22 cellular contexts compared by ENCODE assay signal in genomic region chr2:213544940-213545339, GRCh38.
"Had no signal": no experiment of that assay in that cellular context is flagged by ENCODE, and none has a peak within 500 bp of the region (broad histone marks: within the 10 kb centered on the region; RNA-seq: fewer than 3 reads in every experiment).

No MANE protein-coding gene starts in this region.

- H3K36me3 ChIP-seq: MG63 had no signal

- H3K4me3 ChIP-seq: MG63, PC-9 had no signal

- H3K27ac ChIP-seq: PC-9 had no signal

- ATAC-seq: activated CD8-positive, alpha-beta T cell treated with anti-CD3 and anti-CD28 coated beads, Interleukin-2, amount 10 ng/mL, durations not matched to agents 7 days and 5 days; WTC11 had no signal

- H3K9me3 ChIP-seq: MG63 had no signal

- H3K4me2 ChIP-seq: PC-9 had no signal

- H2AFZ ChIP-seq: PC-9 had no signal

- FAIRE-seq: colon had no signal

- H3K27me3 ChIP-seq: MG63 had no signal

- DNase-seq: activated CD4-positive, alpha-beta T cell treated with anti-CD3 and anti-CD28 coated beads for 48 hours; activated CD4-positive, alpha-beta T cell treated with anti-CD3 and anti-CD28 coated beads, Interleukin-2, amount 50 U/mL, for 4 hours; activated CD4-positive, CD25-positive, alpha-beta regulatory T cell treated with anti-CD3 and anti-CD28 coated beads, Interleukin-2, amount 50 U/mL, for 72 hours; activated CD8-positive, alpha-beta memory T cell treated with anti-CD3 and anti-CD28 coated beads, Interleukin-2, amount 50 U/mL, for 48 hours; activated CD8-positive, alpha-beta T cell treated with anti-CD3 and anti-CD28 coated beads, Interleukin-2, amount 10 ng/mL, durations not matched to agents 7 days and 5 days; activated effector memory CD4-positive, alpha-beta T cell treated with Interleukin-2 at 50 U/mL for 16 hours; activated naive CD4-positive, alpha-beta T cell; activated T-cell treated with anti-CD3 and anti-CD28 coated beads, Interleukin-2, amount 50 U/mL, for 1 hour; aorta; cerebellar nuclear complex; Kasumi-1; MG63; NCI-H1105; NCI-H1436; NCI-H1694 treated with DMSO at 0.1 percent for 48 hours; NCI-H2029 treated with DMSO at 0.1 percent for 48 hours; NCI-H345; NCI-H510A; PC-9; SHP77 treated with DMSO at 0.1 percent for 48 hours had no signal
